ENCODE assay signal across 8 cellular contexts in the genomic region with DNA sequence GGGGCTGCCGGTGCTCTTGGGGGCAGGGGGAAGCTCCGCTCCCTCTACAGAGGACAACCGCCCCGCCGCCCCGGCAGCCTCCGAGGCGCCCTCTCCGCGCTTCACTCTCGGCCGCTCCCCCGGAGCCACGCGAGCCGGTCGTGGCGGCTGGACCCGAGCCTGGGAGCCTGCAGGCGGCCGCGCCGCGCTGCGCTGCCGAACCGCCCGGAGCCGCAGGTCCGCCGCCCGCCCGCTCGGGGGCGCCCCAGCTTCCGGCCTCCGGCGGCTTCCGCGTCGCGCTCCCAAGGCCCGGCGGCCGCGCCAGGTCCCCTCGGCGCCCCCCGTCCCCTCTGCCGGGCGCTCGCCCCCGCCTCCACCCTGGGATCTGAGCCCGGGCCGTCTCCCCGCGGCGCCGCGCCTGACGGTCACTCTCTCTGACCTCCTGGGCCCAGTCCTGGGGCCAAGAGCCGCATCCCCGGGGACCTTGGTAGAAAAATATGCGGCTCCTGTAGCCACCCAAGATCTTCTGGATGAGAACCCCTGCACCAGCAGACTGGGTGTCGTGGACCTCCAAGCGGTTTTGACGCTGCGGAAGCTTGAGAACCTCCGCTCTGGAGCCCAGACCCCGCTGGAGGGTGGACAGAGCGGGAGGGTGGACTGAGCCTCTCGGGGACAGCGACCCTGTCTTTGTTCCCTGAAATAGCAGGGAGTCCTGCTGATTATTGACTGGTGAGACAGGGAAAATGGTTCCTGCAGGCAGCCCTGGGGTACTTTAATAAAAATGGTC. TPM values are rescaled to one million over a fixed set of nuclear protein-coding genes. Genes with fewer than 3 reads are reported as not detected.
DNase-seq lines count a peak whose midpoint lies in the region; ATAC-seq and TF ChIP-seq lines count a peak whose summit lies in the region.

No MANE protein-coding gene starts in this region.

- H3K4me2 ChIP-seq in GM23338, result peak overlapping the region; percentile 96

- TF ChIP-seq CTCF in GM23338 (conservative IDR thresholded peaks at IDR 0.05; ENCODE audit: low read depth in 2 of 2) (peak in 1 of 2 experiments; percentile 54; a peak in 3 of 4 replicates), foreskin fibroblast (IDR thresholded peaks at IDR 0.05; ENCODE audit: low read depth, low read length) (no peak), neural crest cell (conservative IDR thresholded peaks at IDR 0.05) (peak; percentile 56), thyroid gland (IDR thresholded peaks at IDR 0.05) (peak in 3 of 6 experiments; percentile 75 to 87 (median 82))

- H3K4me3 Mint-ChIP-seq in GM23338 (peak overlapping the region; percentile 70), neural crest cell (peak overlapping the region; percentile 79)
- H3K4me3 Mint-ChIP-seq in activated T-cell treated with anti-CD3 and anti-CD28 coated beads, Interleukin-2, amount 50 U/mL, for 72 hours, result peak overlapping the region; percentile 82 to 85

- peaks cover 2% of the 10 kb centered on the region; the same call in 1 of the 3 replicates for H3K9me3 Mint-ChIP-seq in GM23338
- H3K9me3 Mint-ChIP-seq in activated T-cell treated with anti-CD3 and anti-CD28 coated beads, Interleukin-2, amount 50 U/mL, for 72 hours, result peaks cover 0 to 4% of the 10 kb centered on the region in 2 donors
- H3K9me3 Mint-ChIP-seq in neural crest cell, result peaks cover 5% of the 10 kb centered on the region

- H3K36me3 Mint-ChIP-seq in GM23338 (ENCODE audit: low read depth) (no peaks in the 10 kb centered on the region), neural crest cell (ENCODE audit: low read depth) (no peaks in the 10 kb centered on the region)
- H3K36me3 Mint-ChIP-seq in activated T-cell treated with anti-CD3 and anti-CD28 coated beads, Interleukin-2, amount 50 U/mL, for 72 hours (ENCODE audit: insufficient read depth in 2 of 2), result peaks cover 2% of the 10 kb centered on the region in 2 donors

- no peaks in the 10 kb centered on the region for H3F3A ChIP-seq in GM23338 (replicated peaks; ENCODE audit: low read depth)

- H3K27me3 Mint-ChIP-seq in GM23338 (ENCODE audit: insufficient read depth, low read depth, poor library complexity) (peaks cover 21% of the 10 kb centered on the region), neural crest cell (ENCODE audit: low read depth) (peaks cover 11% of the 10 kb centered on the region)
- H3K27me3 Mint-ChIP-seq in activated T-cell treated with anti-CD3 and anti-CD28 coated beads, Interleukin-2, amount 50 U/mL, for 72 hours (ENCODE audit: low read depth), result peaks cover 14% of the 10 kb centered on the region

- no peaks in the 10 kb centered on the region for H4K20me1 ChIP-seq in GM23338 (replicated peaks; ENCODE audit: insufficient read depth)

- peak overlapping the region; percentile 99 for H2AFZ ChIP-seq in GM23338

- H3K27ac ChIP-seq in GM23338 (ENCODE audit: low read depth) (no peak overlapping the region), thyroid gland (peak overlapping the region in 2 of 3 donors; percentile 37 to 56)

- H3K9ac ChIP-seq in ES-I3 (ENCODE audit: low read depth, low read length), result peak overlapping the region; percentile 64; the same call in 1 of the 2 replicates

- H3K4me3 ChIP-seq in GM23338 (peak overlapping the region; percentile 84), foreskin fibroblast (ENCODE audit: low read depth in 1 of 2, low read length in 2 of 2) (peak overlapping the region; percentile 26 to 28), thyroid gland (replicated peaks in 1 of 3) (peak overlapping the region; percentile 30 to 59 (median 50))

- H3K4me1 ChIP-seq in ES-I3 (ENCODE audit: insufficient read depth, low read length), result no peaks in the 10 kb centered on the region; the same call in 1 of the 2 replicates
- H3K4me1 ChIP-seq in GM23338 (ENCODE audit: insufficient read depth), result no peaks in the 10 kb centered on the region
- peaks cover 0 to 9% of the 10 kb centered on the region in 2 donors for H3K4me1 ChIP-seq in thyroid gland

- ATAC-seq in GM23338 (peak; percentile 68), GM18517 (IDR thresholded peaks at IDR 0.05; ENCODE audit: unreplicated experiment) (no peak)
- ATAC-seq in activated T-cell treated with anti-CD3 and anti-CD28 coated beads, Interleukin-2, amount 50 U/mL, for 72 hours (replicated peaks in 1 of 2), result peak; percentile 55 to 59

- 16 to 59% methylated on average over 5 to 12 of the region's 73 CpGs for WGBS in thyroid gland, 2 donors

- H3K9me3 ChIP-seq in ES-I3 (ENCODE audit: control insufficient read depth, insufficient read depth, low read length) (no peaks in the 10 kb centered on the region), thyroid gland (no peaks in the 10 kb centered on the region)

- H3K9me2 ChIP-seq in GM23338 (ENCODE audit: insufficient read depth), result no peaks in the 10 kb centered on the region

- peaks cover 26% of the 10 kb centered on the region for H3K27me3 ChIP-seq in GM23338 (ENCODE audit: insufficient read depth)
- H3K27me3 ChIP-seq in thyroid gland, result no peaks in the 10 kb centered on the region

- no peak for TF ChIP-seq POLR2A in thyroid gland (IDR thresholded peaks at IDR 0.05)

- H3K36me3 ChIP-seq in ES-I3 (ENCODE audit: insufficient read depth, low read length) (no peaks in the 10 kb centered on the region), GM23338 (ENCODE audit: insufficient read depth) (no peaks in the 10 kb centered on the region), thyroid gland (no peaks in the 10 kb centered on the region)

- H3K4me1 Mint-ChIP-seq in GM23338 (peaks cover 4% of the 10 kb centered on the region; the same call in 2 of the 3 replicates), neural crest cell (peaks cover 12% of the 10 kb centered on the region)
- peaks cover 31% of the 10 kb centered on the region for H3K4me1 Mint-ChIP-seq in activated T-cell treated with anti-CD3 and anti-CD28 coated beads, Interleukin-2, amount 50 U/mL, for 72 hours (ENCODE audit: low read depth)

- H3K27ac Mint-ChIP-seq in GM23338, result no peak overlapping the region
- H3K27ac Mint-ChIP-seq in activated T-cell treated with anti-CD3 and anti-CD28 coated beads, Interleukin-2, amount 50 U/mL, for 72 hours, result peak overlapping the region; percentile 46
- peak overlapping the region; percentile 43 for H3K27ac Mint-ChIP-seq in neural crest cell (ENCODE audit: unreplicated experiment)

- H3K79me2 ChIP-seq in GM23338 (replicated peaks; ENCODE audit: insufficient read depth), result no peaks in the 10 kb centered on the region

- DNase-seq in GM23338 (ENCODE audit: low spot score) (peak; percentile 81), NCI-H460 (ENCODE audit: extremely low read depth, low read depth) (peak; percentile 33), foreskin fibroblast (peak in 1 of 2 donors; percentile 65), neural crest cell (ENCODE audit: low read depth, low spot score) (peak; percentile 57), thyroid gland (peak; percentile 56 to 59)
- peak; percentile 75 to 87 for DNase-seq in activated T-cell treated with anti-CD3 and anti-CD28 coated beads, Interleukin-2, amount 50 U/mL, for 72 hours

- intact Hi-C loops in thyroid gland (cut with DNase I), result no loop called here

TF ChIP-seq in GM23338, 12 proteins besides CTCF, POLR2A, EP300 and RAD21:
- 0 out of 2 replicates have a peak, but pooled peaks have one; percentile 24 for TF ChIP-seq POLR2AphosphoS5 (IDR thresholded peaks at IDR 0.05; ENCODE audit: low read depth)
- TF ChIP-seq, protein P1, sequence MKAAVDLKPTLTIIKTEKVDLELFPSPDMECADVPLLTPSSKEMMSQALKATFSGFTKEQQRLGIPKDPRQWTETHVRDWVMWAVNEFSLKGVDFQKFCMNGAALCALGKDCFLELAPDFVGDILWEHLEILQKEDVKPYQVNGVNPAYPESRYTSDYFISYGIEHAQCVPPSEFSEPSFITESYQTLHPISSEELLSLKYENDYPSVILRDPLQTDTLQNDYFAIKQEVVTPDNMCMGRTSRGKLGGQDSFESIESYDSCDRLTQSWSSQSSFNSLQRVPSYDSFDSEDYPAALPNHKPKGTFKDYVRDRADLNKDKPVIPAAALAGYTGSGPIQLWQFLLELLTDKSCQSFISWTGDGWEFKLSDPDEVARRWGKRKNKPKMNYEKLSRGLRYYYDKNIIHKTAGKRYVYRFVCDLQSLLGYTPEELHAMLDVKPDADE (IDR thresholded peaks at IDR 0.05), result no peak

RNA-seq across cellular contexts. Expression of a gene that starts 44.3 kb away (rescaled TPM):
- 6.2 and 6.6 TPM in 2 replicates for total RNA-seq in GM23338 (2014; rRNA removed; shearing (Covaris generic))
- polyA plus RNA-seq in GM23338 (2016; fragmentation: Nextera tagmentation; extraction: Ambion mirVana), result 6.4 and 6.7 TPM in 2 replicates
- 18.7 and 20.1 TPM in 2 replicates for total RNA-seq in NCI-H460 (2014; rRNA removed; shearing (Covaris generic))
- 5.6 and 7.4 TPM in 2 replicates for polyA plus RNA-seq in NCI-H460 (2014; cell fraction: nucleus; rRNA removed)
- 10 to 100 TPM; 14.6 to 18.5 TPM for total RNA-seq in activated T-cell treated with anti-CD3 and anti-CD28 coated beads, Interleukin-2, amount 50 U/mL, for 72 hours
- total RNA-seq in neural crest cell (16.8 and 18.6 TPM in 2 replicates), thyroid gland (10 to 100 TPM; 13.7 to 17.3 (median 16.6) TPM)

Comparison
In these comparisons a context has a peak if more than half of its experiments do, and no peak if none do; other contexts are left out.
1. H3K4me3 ChIP-seq: peak in every context shown above with its lines; median percentile 84 in GM23338; 50 in thyroid gland; 27 in foreskin fibroblast.